Comparison of ENCODE assay signal across 8 cellular contexts in genomic region chr1:18883636-18884418, GRCh38. TPM values are rescaled to one million over a fixed set of nuclear protein-coding genes. Genes with fewer than 3 reads are reported as not detected.
DNase-seq lines count a peak whose midpoint lies in the region; ATAC-seq, FAIRE-seq and TF ChIP-seq lines count a peak whose summit lies in the region.

No MANE protein-coding gene starts in this region.

- CTCF ChIA-PET in HCT116 (lab: Charles Lee): interaction anchor here (1.0 to 1.7 kb wide), 10 partner anchors 8 to 357 kb away, joined by 3 to 14 read pairs (median 6); partner anchors contain the start of gene ALDH4A1

- TF ChIP-seq POLR2A in HCT116 (IDR thresholded peaks at IDR 0.05; ENCODE audit: borderline replicate concordance, extremely low read depth, insufficient read depth, insufficient read length) (no peak), suprapubic skin (IDR thresholded peaks at IDR 0.05) (no peak)

- no peak overlapping the region for H2AFZ ChIP-seq in HCT116 (ENCODE audit: low read depth, low read length, poor library complexity, severe bottlenecking)

- H3K9me2 ChIP-seq in HCT116 (ENCODE audit: insufficient read depth): no peaks in the 10 kb centered on the region

- H3K4me1 ChIP-seq in HCT116 (ENCODE audit: control insufficient read depth in 1 of 2, insufficient read depth in 2 of 2, low read length in 2 of 2): peaks cover 0 to 5% of the 10 kb centered on the region in 2 experiments; a peak in 1 of 4 replicates
- H3K4me1 ChIP-seq in suprapubic skin: peaks cover 58% of the 10 kb centered on the region

- RAD21 ChIA-PET in HCT116 (lab: Charles Lee; ENCODE audit: low non-redundant PET in 1 of 2, low total read pairs in 2 of 2, uncharacterized antibody in 2 of 2, unreplicated experiment in 2 of 2): interaction anchor here (0.6 to 1.6 kb wide), 5 partner anchors 9 to 230 kb away, joined by 3 to 7 read pairs (median 4); no protein-coding TSS in a partner anchor

- peak; percentile 88 for TF ChIP-seq RAD21 in HCT116 (IDR thresholded peaks at IDR 0.05; ENCODE audit: low read depth)

- 71% methylated on average over 8 of the region's 14 CpGs for WGBS in suprapubic skin

- H4K20me1 ChIP-seq in HCT116 (ENCODE audit: insufficient read depth): no peaks in the 10 kb centered on the region

- H3K9me3 ChIP-seq in HCT116 (ENCODE audit: control insufficient read depth in 1 of 2, insufficient read depth in 1 of 2, low read depth in 1 of 2, low read length in 2 of 2): no peaks in the 10 kb centered on the region
- H3K9me3 ChIP-seq in suprapubic skin: no peaks in the 10 kb centered on the region

- H3K4me3 Mint-ChIP-seq in CD14-positive monocyte: no peak overlapping the region

- no peak overlapping the region for H3K27ac ChIP-seq in HCT116 (ENCODE audit: low read depth, low read length)
- no peak overlapping the region for H3K27ac ChIP-seq in suprapubic skin

- no TSS peak for BruUV-seq in HCT116 (replicated peaks; lab: Mats Ljungman, UMichigan)

- intact Hi-C loops in CD14-positive monocyte (cut with micrococcal nuclease): no loop called here
- intact Hi-C loops in HCT116 (cut with micrococcal nuclease): loop anchor here (1.0 to 5.0 kb wide), 2 partner anchors 212 to 358 kb away; no protein-coding TSS in a partner anchor

- no peak for DNase-seq in CD14-positive monocyte (ENCODE audit: low spot score)
- peak; percentile 38 for DNase-seq in HCT116 (ENCODE audit: low read depth, low spot score)
- peak; percentile 39 for DNase-seq in RCC 7860 (ENCODE audit: low spot score)
- peak; percentile 82 to 84 for DNase-seq in activated T-cell treated with anti-CD3 and anti-CD28 coated beads, Interleukin-2, amount 50 U/mL, for 48 hours
- DNase-seq in fibroblast of peridontal ligament (ENCODE audit: extremely low read depth): peak; percentile 72
- peak; percentile 67 for DNase-seq in occipital lobe (lab: John Stamatoyannopoulos, UW)
- peak in 1 of 2 donors; percentile 83 for DNase-seq in suprapubic skin (ENCODE audit: low spot score in 2 of 2)

- H3K27ac Mint-ChIP-seq in CD14-positive monocyte: no peak overlapping the region

- no peak overlapping the region for H3K4me2 ChIP-seq in HCT116 (ENCODE audit: low read length)

- ATAC-seq in HCT116 (peak; percentile 88), GM18520 (IDR thresholded peaks at IDR 0.05; ENCODE audit: unreplicated experiment) (no peak)

- H3K36me3 Mint-ChIP-seq in CD14-positive monocyte: peaks cover 47 to 61% of the 10 kb centered on the region in 2 donors

- H3K36me3 ChIP-seq in HCT116 (ENCODE audit: control insufficient read depth in 1 of 2, insufficient read depth in 2 of 2, low read length in 2 of 2): no peaks in the 10 kb centered on the region
- H3K36me3 ChIP-seq in suprapubic skin: peaks cover 10% of the 10 kb centered on the region

- no peaks in the 10 kb centered on the region for H3K27me3 ChIP-seq in HCT116 (ENCODE audit: insufficient read depth, low read length)
- no peaks in the 10 kb centered on the region for H3K27me3 ChIP-seq in suprapubic skin

- TF ChIP-seq EP300 in suprapubic skin (IDR thresholded peaks at IDR 0.05): no peak

- H3K4me1 Mint-ChIP-seq in CD14-positive monocyte: no peaks in the 10 kb centered on the region

- no peak for FAIRE-seq in RCC 7860 (lab: Jason Lieb, UNC)

- TF ChIP-seq CTCF in CD14-positive monocyte (IDR thresholded peaks at IDR 0.05): peak; percentile 91
- peak; percentile 80 to 92 (median 88) for TF ChIP-seq CTCF in HCT116 (IDR thresholded peaks at IDR 0.05 in 2 of 3, conservative IDR thresholded peaks at IDR 0.05 in 1 of 3; ENCODE audit: borderline replicate concordance in 1 of 3, insufficient read depth in 1 of 3, low read depth in 2 of 3, low read length in 2 of 3)
- peak; percentile 71 to 92 for TF ChIP-seq CTCF in suprapubic skin (IDR thresholded peaks at IDR 0.05)

- H3K4me3 ChIP-seq in HCT116 (replicated peaks in 1 of 2; ENCODE audit: low read depth in 1 of 2, low read length in 2 of 2): no peak overlapping the region
- H3K4me3 ChIP-seq in suprapubic skin: no peak overlapping the region

- H3K79me2 ChIP-seq in HCT116 (ENCODE audit: insufficient read depth, low read length): no peaks in the 10 kb centered on the region

- POLR2A ChIA-PET in HCT116 (lab: Charles Lee): no interaction called here

- H3K9me3 Mint-ChIP-seq in CD14-positive monocyte: peaks cover 0 to 4% (median 0%) of the 10 kb centered on the region in 7 donors

- H3K27me3 Mint-ChIP-seq in CD14-positive monocyte (ENCODE audit: low read depth in 3 of 3): no peaks in the 10 kb centered on the region

- H3K9ac ChIP-seq in HCT116 (ENCODE audit: low read length): no peak overlapping the region

TF ChIP-seq in HCT116, 20 proteins besides CTCF, POLR2A, EP300 and RAD21:
- TF ChIP-seq JUND (IDR thresholded peaks at IDR 0.05) (no peak), ZNF274 (IDR thresholded peaks at IDR 0.05; ENCODE audit: low read depth, low read length) (no peak), CBX3 (IDR thresholded peaks at IDR 0.05; ENCODE audit: low read depth) (no peak), SIN3A (IDR thresholded peaks at IDR 0.05; ENCODE audit: low read depth) (no peak), EZH2phosphoT487 (IDR thresholded peaks at IDR 0.05; ENCODE audit: borderline replicate concordance) (no peak), TCF7L2 (IDR thresholded peaks at IDR 0.05; ENCODE audit: borderline replicate concordance, extremely low read depth, insufficient read depth, insufficient read length) (no peak), ZFX (IDR thresholded peaks at IDR 0.05) (no peak), YY1 (IDR thresholded peaks at IDR 0.05; ENCODE audit: extremely low read depth, insufficient replicate concordance, low read depth, low read length) (no peak), SP1 (IDR thresholded peaks at IDR 0.05; ENCODE audit: low read depth) (no peak)
- TF ChIP-seq, protein P1, sequence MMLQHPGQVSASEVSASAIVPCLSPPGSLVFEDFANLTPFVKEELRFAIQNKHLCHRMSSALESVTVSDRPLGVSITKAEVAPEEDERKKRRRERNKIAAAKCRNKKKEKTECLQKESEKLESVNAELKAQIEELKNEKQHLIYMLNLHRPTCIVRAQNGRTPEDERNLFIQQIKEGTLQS (IDR thresholded peaks at IDR 0.05): no peak

RNA-seq across cellular contexts. Expression of gene ALDH4A1, which starts 18.5 kb away (rescaled TPM):
- polyA plus RNA-seq in CD14-positive monocyte: 1 to 10 TPM; 4.8 to 7.8 TPM
- total RNA-seq in HCT116 (2021; ENCODE audit: unreplicated experiment) (12.6 TPM), occipital lobe (6.4 TPM), suprapubic skin (10 to 100 TPM; 25.0 to 33.0 (median 29.6) TPM)
- polyA plus RNA-seq in HCT116 (2012): 9.0 and 11.3 TPM in 2 replicates

RNA-seq across cellular contexts. Expression of gene TAS1R2, which starts 24.4 kb away (rescaled TPM):
- not detected for polyA plus RNA-seq in CD14-positive monocyte
- not detected for total RNA-seq in HCT116 (2021; ENCODE audit: unreplicated experiment)
- polyA plus RNA-seq in HCT116 (2012): not detected in 2 replicates
- total RNA-seq in occipital lobe: not detected
- 1 to 10 TPM in 2 of 4 donors, under 1 TPM in 1, not detected in 1; 0.38 to 1.3 (median 1.2) TPM for total RNA-seq in suprapubic skin
